In the genomic region with DNA sequence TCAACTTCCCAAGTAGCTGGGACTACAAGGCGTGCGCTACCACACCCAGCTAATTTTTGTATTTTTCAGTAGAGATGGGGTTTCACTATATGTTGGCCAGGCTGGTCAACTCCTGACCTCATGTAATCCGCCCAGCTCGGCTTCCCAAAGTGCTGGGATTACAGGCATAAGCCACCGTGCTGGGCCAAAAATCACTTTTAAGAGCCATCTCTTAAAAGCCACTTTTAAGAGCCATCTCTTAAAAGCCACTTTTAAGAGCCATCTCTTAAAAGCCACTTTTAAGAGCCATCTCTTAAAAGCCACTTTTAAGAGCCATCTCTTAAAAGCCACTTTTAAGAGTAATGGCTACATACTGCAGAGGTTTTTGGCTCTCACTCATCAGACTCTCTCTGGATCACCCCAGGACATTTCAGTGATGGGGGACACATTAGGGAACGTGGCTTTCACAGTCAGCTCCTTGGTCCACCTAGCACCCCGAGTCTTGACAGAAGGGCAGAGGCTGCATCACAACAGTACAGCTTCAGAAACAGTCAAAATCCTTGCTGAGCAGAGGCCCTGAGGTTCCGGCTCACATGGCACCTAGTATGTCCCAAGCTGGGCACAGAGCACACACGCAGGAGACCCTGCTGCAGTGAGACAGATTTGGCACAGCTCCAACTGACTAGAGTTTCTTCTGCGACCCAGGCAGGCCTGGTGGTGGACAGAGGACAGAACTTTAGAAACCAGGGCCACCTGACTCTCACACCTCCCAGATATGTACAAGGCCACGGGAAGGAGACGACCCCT, we compare ENCODE assay signal across 28 cellular contexts. TPM values are rescaled to one million over a fixed set of nuclear protein-coding genes. Genes with fewer than 3 reads are reported as not detected.
DNase-seq lines count a peak whose midpoint lies in the region; ATAC-seq, FAIRE-seq and TF ChIP-seq lines count a peak whose summit lies in the region.
"Had no signal": no experiment of that assay in that cellular context is flagged by ENCODE, and none has a peak within 500 bp of the region (broad histone marks: within the 10 kb centered on the region; RNA-seq: fewer than 3 reads in every experiment).

No MANE protein-coding gene starts in this region.

- H3K4me3 Mint-ChIP-seq in activated CD8-positive, alpha-beta T cell treated with anti-CD3 and anti-CD28 coated beads for 36 hours = no peak overlapping the region
- H3K4me3 Mint-ChIP-seq: activated T-helper 17 cell treated with anti-CD3 and anti-CD28 coated beads, Interleukin-2, amount 50 U/mL, for 72 hours; CD8-positive, alpha-beta T cell; neural progenitor cell; stimulated activated naive CD8-positive, alpha-beta T cell treated with anti-CD3 and anti-CD28 coated beads, Interleukin-15, Interleukin-2, amounts not matched to agents 100 ng/mL and 50 ng/mL, for 24 hours; WTC11 had no signal

- H3K27ac Mint-ChIP-seq in activated CD8-positive, alpha-beta T cell treated with anti-CD3 and anti-CD28 coated beads for 36 hours = no peak overlapping the region
- H3K27ac Mint-ChIP-seq: activated naive CD4-positive, alpha-beta T cell treated with anti-CD3 and anti-CD28 coated beads, Interleukin-2, amount 50 U/mL, for 72 hours; neural progenitor cell; progenitor cell of endocrine pancreas; stimulated activated naive CD8-positive, alpha-beta T cell treated with anti-CD3 and anti-CD28 coated beads, Interleukin-15, Interleukin-2, amounts not matched to agents 100 ng/mL and 50 ng/mL, for 24 hours; WTC11 had no signal

- TF ChIP-seq POLR2A in H54 (IDR thresholded peaks at IDR 0.05; ENCODE audit: low read depth, low read length) = no peak

- no peak for FAIRE-seq in H54 (lab: Jason Lieb, UNC)
- FAIRE-seq: endometrium, islet of Langerhans had no signal

- POLR2A ChIA-PET in activated CD8-positive, alpha-beta T cell treated with anti-CD3 and anti-CD28 coated beads for 36 hours (lab: Charles Lee) = interaction anchor here (0.6 to 0.9 kb wide), 2 partner anchors 18 to 1514 kb away, joined by 3 read pairs; no protein-coding TSS in a partner anchor

- peak; percentile 65 for ATAC-seq in left lung
- no peak for ATAC-seq in GM21717 (IDR thresholded peaks at IDR 0.05; ENCODE audit: unreplicated experiment)
- no peak for ATAC-seq in activated CD8-positive, alpha-beta T cell treated with anti-CD3 and anti-CD28 coated beads for 36 hours
- ATAC-seq: activated naive CD4-positive, alpha-beta T cell treated with anti-CD3 and anti-CD28 coated beads, Interleukin-2, amount 50 U/mL, for 72 hours; activated T-helper 17 cell treated with anti-CD3 and anti-CD28 coated beads, Interleukin-2, amount 50 U/mL, for 72 hours; CD8-positive, alpha-beta T cell; gastroesophageal sphincter; WTC11 had no signal

- CTCF ChIA-PET in activated CD8-positive, alpha-beta T cell treated with anti-CD3 and anti-CD28 coated beads for 36 hours (lab: Charles Lee) = interaction anchor here (3.4 kb wide), 1 partner anchor 33 kb away, joined by 17 read pairs; no protein-coding TSS in a partner anchor

- no peak overlapping the region for H3K4me3 ChIP-seq in left lung
- H3K4me3 ChIP-seq: ascending aorta, gastroesophageal sphincter, neural progenitor cell, tibial nerve had no signal

- peaks cover 30% of the 10 kb centered on the region for H3K4me1 Mint-ChIP-seq in activated CD8-positive, alpha-beta T cell treated with anti-CD3 and anti-CD28 coated beads for 36 hours (ENCODE audit: low read depth)
- H3K4me1 Mint-ChIP-seq: neural progenitor cell had no signal

- H3K4me1 ChIP-seq in left lung = peaks cover 0 to 33% of the 10 kb centered on the region in 2 donors
- H3K4me1 ChIP-seq: ascending aorta, gastroesophageal sphincter, neural progenitor cell, tibial nerve had no signal

- H3K36me3 Mint-ChIP-seq in activated CD8-positive, alpha-beta T cell treated with anti-CD3 and anti-CD28 coated beads for 36 hours (ENCODE audit: low read depth) = peaks cover 8% of the 10 kb centered on the region
- H3K36me3 Mint-ChIP-seq: WTC11 had no signal

- H3K27ac ChIP-seq in left lung = no peak overlapping the region
- H3K27ac ChIP-seq: ascending aorta, gastroesophageal sphincter, neural progenitor cell, tibial nerve had no signal

- DNase-seq in NCI-H1417 (lab: John Stamatoyannopoulos, UW) (peak; percentile 32 to 72 (median 71)), NCI-H1417 treated with DMSO at 0.1 percent for 48 hours (lab: John Stamatoyannopoulos, UW) (no peak), NCI-H2227 (lab: John Stamatoyannopoulos, UW; ENCODE audit: unreplicated experiment) (peak; percentile 48), left lung (no peak), H54 (ENCODE audit: insufficient read length, low spot score) (no peak), RPMI8226 (no peak)
- DNase-seq in activated CD8-positive, alpha-beta T cell treated with anti-CD3 and anti-CD28 coated beads for 36 hours = no peak
- DNase-seq: 8988T; activated CD4-positive, alpha-beta T cell treated with anti-CD3 and anti-CD28 coated beads, Interleukin-2, amount 50 U/mL, for 1 hour; activated CD8-positive, alpha-beta memory T cell treated with anti-CD3 and anti-CD28 coated beads, Interleukin-2, amount 50 U/mL, for 4 hours; CD8-positive, alpha-beta T cell; GOT3; Kasumi-1; MV-4-11; Right ventricle myocardium superior; stimulated activated CD4-positive, alpha-beta T cell treated with anti-CD3 and anti-CD28 coated beads, Interleukin-15, amount 100 ng/mL, for 24 hours had no signal

- H3K9me3 ChIP-seq in left lung = no peaks in the 10 kb centered on the region
- H3K9me3 ChIP-seq: ascending aorta, gastroesophageal sphincter, tibial nerve had no signal

- no peaks in the 10 kb centered on the region for H3K27me3 ChIP-seq in left lung
- H3K27me3 ChIP-seq: ascending aorta, gastroesophageal sphincter, neural progenitor cell, tibial nerve had no signal

- H3K9me3 Mint-ChIP-seq in activated CD8-positive, alpha-beta T cell treated with anti-CD3 and anti-CD28 coated beads for 36 hours = no peaks in the 10 kb centered on the region
- H3K9me3 Mint-ChIP-seq: activated naive CD4-positive, alpha-beta T cell treated with anti-CD3 and anti-CD28 coated beads, Interleukin-2, amount 50 U/mL, for 72 hours; activated T-helper 17 cell treated with anti-CD3 and anti-CD28 coated beads, Interleukin-2, amount 50 U/mL, for 72 hours; CD8-positive, alpha-beta T cell; stimulated activated naive CD8-positive, alpha-beta T cell treated with anti-CD3 and anti-CD28 coated beads, Interleukin-15, Interleukin-2, amounts not matched to agents 100 ng/mL and 50 ng/mL, for 24 hours; WTC11 had no signal

- no peak for TF ChIP-seq CTCF in left lung (IDR thresholded peaks at IDR 0.05)
- no peak for TF ChIP-seq CTCF in activated CD8-positive, alpha-beta T cell treated with anti-CD3 and anti-CD28 coated beads for 36 hours (IDR thresholded peaks at IDR 0.05)

- no peaks in the 10 kb centered on the region for H3K27me3 Mint-ChIP-seq in activated CD8-positive, alpha-beta T cell treated with anti-CD3 and anti-CD28 coated beads for 36 hours
- H3K27me3 Mint-ChIP-seq: activated T-helper 17 cell treated with anti-CD3 and anti-CD28 coated beads, Interleukin-2, amount 50 U/mL, for 72 hours; progenitor cell of endocrine pancreas; stimulated activated naive CD8-positive, alpha-beta T cell treated with anti-CD3 and anti-CD28 coated beads, Interleukin-15, Interleukin-2, amounts not matched to agents 100 ng/mL and 50 ng/mL, for 24 hours had no signal

- intact Hi-C loops in left lung (cut with DNase I) = no loop called here
- intact Hi-C loops in activated CD8-positive, alpha-beta T cell treated with anti-CD3 and anti-CD28 coated beads for 36 hours (cut with micrococcal nuclease) = no loop called here

- H3K36me3 ChIP-seq in left lung = no peaks in the 10 kb centered on the region
- H3K36me3 ChIP-seq: neural progenitor cell had no signal

RNA-seq across cellular contexts. Expression of a gene that starts 23.6 kb away (rescaled TPM):
- total RNA-seq in left lung = 10 to 100 TPM; 16.8 to 18.0 TPM
- 10 to 100 TPM; 15.9 to 18.9 TPM for total RNA-seq in activated CD8-positive, alpha-beta T cell treated with anti-CD3 and anti-CD28 coated beads for 36 hours

RNA-seq across cellular contexts. Expression of a gene that starts 23.9 kb away (rescaled TPM):
- 1 to 10 TPM in 1 of 2 donors, under 1 TPM in 1; 0.52 to 4.4 TPM for total RNA-seq in left lung
- under 1 TPM; 0.40 to 0.47 TPM for total RNA-seq in activated CD8-positive, alpha-beta T cell treated with anti-CD3 and anti-CD28 coated beads for 36 hours

RNA-seq across cellular contexts. Expression of a gene that starts 59.4 kb away (rescaled TPM):
- total RNA-seq in left lung = 10 to 100 TPM; 21.7 to 26.2 TPM
- 10 to 100 TPM; 40.6 to 40.7 TPM for total RNA-seq in activated CD8-positive, alpha-beta T cell treated with anti-CD3 and anti-CD28 coated beads for 36 hours

Comparison
In these comparisons a context has a peak if more than half of its experiments do, and no peak if none do; other contexts are left out.
1. DNase-seq: peak in NCI-H1417 (3 of 3) and NCI-H2227 (single experiment); none in NCI-H1417 treated with DMSO at 0.1 percent for 48 hours (single experiment), left lung (0 of 2), activated CD8-positive, alpha-beta T cell treated with anti-CD3 and anti-CD28 coated beads for 36 hours (single experiment), H54 (single experiment) and RPMI8226 (single experiment).